Comparison of ENCODE assay signal across 9 cellular contexts in genomic region chrX:46628406-46629371, GRCh38. TPM values are rescaled to one million over a fixed set of nuclear protein-coding genes. Genes with fewer than 3 reads are reported as not detected.
DNase-seq lines count a peak whose midpoint lies in the region; ATAC-seq, FAIRE-seq and TF ChIP-seq lines count a peak whose summit lies in the region.
"Had no signal": no experiment of that assay in that cellular context is flagged by ENCODE, and none has a peak within 500 bp of the region (broad histone marks: within the 10 kb centered on the region; RNA-seq: fewer than 3 reads in every experiment).

No MANE protein-coding gene starts in this region.

- in situ Hi-C loops in GM13977 (cut with MboI; ENCODE audit: low pct_unique_long_range_greater_than_20kb, low sequenced_read_pairs, unreplicated experiment), result no loop called here

- intact Hi-C loops in pancreas (cut with DNase I), result no loop called here

- no peak for FAIRE-seq in pancreas (lab: Jason Lieb, UNC)
- FAIRE-seq in D721Med (lab: Jason Lieb, UNC), result no peak

- no peaks in the 10 kb centered on the region for H3K4me1 ChIP-seq in pancreas

- 64 to 87% methylated on average over 6 of the region's 6 CpGs for whole genome bisulfite sequencing in pancreas, 2 donors

- H3K27ac ChIP-seq in pancreas, result peak overlapping the region in 1 of 4 donors; percentile 46
- H3K27ac ChIP-seq: SK-N-MC had no signal

- H3K36me3 ChIP-seq in pancreas, result no peaks in the 10 kb centered on the region

- no peak for TF ChIP-seq CTCF in GM13977 (IDR thresholded peaks at IDR 0.05; ENCODE audit: extremely low read depth, insufficient read depth, missing control alignments)
- no peak for TF ChIP-seq CTCF in cardiac fibroblast (IDR thresholded peaks at IDR 0.05; ENCODE audit: low read depth, low read length)
- TF ChIP-seq CTCF in pancreas (IDR thresholded peaks at IDR 0.05), result no peak
- TF ChIP-seq CTCF in D721Med (IDR thresholded peaks at IDR 0.05; ENCODE audit: insufficient read depth, missing control alignments), result no peak

- no peaks in the 10 kb centered on the region for H3K9me3 ChIP-seq in pancreas

- DNase-seq in GM13977 (ENCODE audit: low spot score) (peak; percentile 36), cardiac fibroblast (ENCODE audit: low read depth in 2 of 2) (peak; percentile 58 to 67), pancreas (peak in 2 of 6 donors; percentile 2 to 12), D721Med (ENCODE audit: insufficient read length, low spot score) (no peak), NCI-H774 (lab: John Stamatoyannopoulos, UW) (no peak), occipital lobe (lab: John Stamatoyannopoulos, UW) (no peak)

- H3K27me3 ChIP-seq in pancreas, result no peaks in the 10 kb centered on the region

- ATAC-seq in GM21381 (IDR thresholded peaks at IDR 0.05; ENCODE audit: unreplicated experiment), result peak; percentile 78
- peak; percentile 83 for ATAC-seq in HG03558 (IDR thresholded peaks at IDR 0.05; ENCODE audit: extremely low read depth, unreplicated experiment)
- ATAC-seq in pancreas, result peak in 3 of 4 donors; percentile 53 to 75 (median 65)

- H3K4me3 ChIP-seq in cardiac fibroblast (replicated peaks in 1 of 2; ENCODE audit: low read depth in 2 of 2, low read length in 2 of 2) (no peak overlapping the region), pancreas (no peak overlapping the region)
- H3K4me3 ChIP-seq: SK-N-MC had no signal

RNA-seq across cellular contexts. Expression of gene CHST7, which starts 55.1 kb away (rescaled TPM):
- 1 to 10 TPM in 4 of 6 donors, under 1 TPM in 2; 0.65 to 2.1 (median 1.1) TPM for total RNA-seq in pancreas
- 1 to 10 TPM in 1 of 2 donors, under 1 TPM in 1; 0.72 to 1.5 TPM for polyA plus RNA-seq in pancreas
- total RNA-seq in occipital lobe, result 6.7 TPM

Comparison
In these comparisons a context has a peak if more than half of its experiments do, and no peak if none do; other contexts are left out.
1. DNase-seq: peak in GM13977 (single experiment) and cardiac fibroblast (2 of 2); none in D721Med (single experiment), NCI-H774 (single experiment) and occipital lobe (single experiment).
2. Peak in every context shown above with its lines, with median percentiles within 50 percentile points of each other: ATAC-seq.